In genomic region chr1:1345860-1346500, GRCh38 we compare ENCODE assay signal across 15 cellular contexts. TPM values are rescaled to one million over a fixed set of nuclear protein-coding genes. Genes with fewer than 3 reads are reported as not detected.
DNase-seq lines count a peak whose midpoint lies in the region; ATAC-seq and TF ChIP-seq lines count a peak whose summit lies in the region.
"Had no signal": no experiment of that assay in that cellular context is flagged by ENCODE, and none has a peak within 500 bp of the region (broad histone marks: within the 10 kb centered on the region; RNA-seq: fewer than 3 reads in every experiment).

No MANE protein-coding gene starts in this region.

- TF ChIP-seq POLR2A in ovary (IDR thresholded peaks at IDR 0.05) = no peak

- peaks cover 0 to 13% (median 11%) of the 10 kb centered on the region in 11 experiments; a peak in 13 of 22 replicates for H3K36me3 ChIP-seq in BLaER1 treated with 17β-estradiol and CSF1 and Interleukin-3, amounts not matched to agents 10 nM and 100 nM
- H3K36me3 ChIP-seq in parathyroid adenoma (ENCODE audit: control insufficient read depth, insufficient read depth, low read length) (no peaks in the 10 kb centered on the region), ovary (no peaks in the 10 kb centered on the region)

- H3K4me2 ChIP-seq in BLaER1 treated with 17β-estradiol and CSF1 and Interleukin-3, amounts not matched to agents 10 nM and 100 nM = peak overlapping the region; percentile 9 to 100 (median 99); a peak in 21 of 22 replicates
- H3K4me2 ChIP-seq in parathyroid adenoma (ENCODE audit: low read length) = peak overlapping the region; percentile 35

- H3K4me3 Mint-ChIP-seq in activated T-cell treated with anti-CD3 and anti-CD28 coated beads, Interleukin-2, amount 50 U/mL, for 24 hours = no peak overlapping the region
- H3K4me3 Mint-ChIP-seq: activated CD8-positive, alpha-beta T cell treated with anti-CD3 and anti-CD28 coated beads, Interleukin-2, amount 10 ng/mL, durations not matched to agents 7 days and 5 days had no signal

- H3K27me3 Mint-ChIP-seq in activated T-cell treated with anti-CD3 and anti-CD28 coated beads, Interleukin-2, amount 50 U/mL, for 24 hours = no peaks in the 10 kb centered on the region

- peaks cover 22% of the 10 kb centered on the region for H3K79me2 ChIP-seq in parathyroid adenoma

- no peak overlapping the region; a peak in 1 of 20 replicates for H3K4me3 ChIP-seq in BLaER1 treated with 17β-estradiol and CSF1 and Interleukin-3, amounts not matched to agents 10 nM and 100 nM
- H3K4me3 ChIP-seq in fibroblast of mammary gland (ENCODE audit: control insufficient read depth, low read depth, low read length) = peak overlapping the region; percentile 1
- no peak overlapping the region for H3K4me3 ChIP-seq in parathyroid adenoma (ENCODE audit: low read depth, low read length)
- H3K4me3 ChIP-seq in ovary = no peak overlapping the region

- no peak overlapping the region for H2AFZ ChIP-seq in parathyroid adenoma

- no peaks in the 10 kb centered on the region for H3K27me3 ChIP-seq in BLaER1 treated with 17β-estradiol and CSF1 and Interleukin-3, amounts not matched to agents 10 nM and 100 nM
- no peaks in the 10 kb centered on the region for H3K27me3 ChIP-seq in parathyroid adenoma (ENCODE audit: control insufficient read depth, insufficient read depth, low read length)
- H3K27me3 ChIP-seq in ovary = no peaks in the 10 kb centered on the region
- H3K27me3 ChIP-seq: heart left ventricle had no signal

- peaks cover 56 to 68% (median 66%) of the 10 kb centered on the region in 10 experiments for H3K4me1 ChIP-seq in BLaER1 treated with 17β-estradiol and CSF1 and Interleukin-3, amounts not matched to agents 10 nM and 100 nM
- H3K4me1 ChIP-seq in parathyroid adenoma (no peaks in the 10 kb centered on the region), ovary (ENCODE audit: insufficient read depth) (peaks cover 26% of the 10 kb centered on the region)

- 59 to 74% (median 70%) methylated on average over 9 to 12 of the region's 12 CpGs for WGBS in ovary, 3 donors

- no peak overlapping the region for H3K27ac Mint-ChIP-seq in activated T-cell treated with anti-CD3 and anti-CD28 coated beads, Interleukin-2, amount 50 U/mL, for 24 hours
- H3K27ac Mint-ChIP-seq: activated CD8-positive, alpha-beta T cell treated with anti-CD3 and anti-CD28 coated beads, Interleukin-2, amount 10 ng/mL, durations not matched to agents 7 days and 5 days; endodermal cell had no signal

- H3K4me1 Mint-ChIP-seq in activated T-cell treated with anti-CD3 and anti-CD28 coated beads, Interleukin-2, amount 50 U/mL, for 24 hours (ENCODE audit: low read depth) = peaks cover 30% of the 10 kb centered on the region

- H3K9ac ChIP-seq in BLaER1 treated with 17β-estradiol and CSF1 and Interleukin-3, amounts not matched to agents 10 nM and 100 nM = peak overlapping the region in 10 of 11 experiments; percentile 22 to 97 (median 68); a peak in 11 of 22 replicates
- no peak overlapping the region for H3K9ac ChIP-seq in parathyroid adenoma

- no peaks in the 10 kb centered on the region for H3K9me3 ChIP-seq in BLaER1 treated with 17β-estradiol and CSF1 and Interleukin-3, amounts not matched to agents 10 nM and 100 nM (replicated peaks in 1 of 11)
- H3K9me3 ChIP-seq in parathyroid adenoma (ENCODE audit: control insufficient read depth, low read length) (no peaks in the 10 kb centered on the region), ovary (no peaks in the 10 kb centered on the region)
- H3K9me3 ChIP-seq: heart left ventricle had no signal

- DNase-seq in RKO (ENCODE audit: low spot score) (peak; percentile 38), fibroblast of mammary gland (ENCODE audit: low read depth) (no peak), ovary (no peak), NCI-H2107 treated with DMSO at 0.1 percent for 48 hours (lab: John Stamatoyannopoulos, UW; ENCODE audit: unreplicated experiment) (no peak)
- DNase-seq in activated T-cell treated with anti-CD3 and anti-CD28 coated beads, Interleukin-2, amount 50 U/mL, for 24 hours = no peak
- DNase-seq: activated CD8-positive, alpha-beta T cell treated with anti-CD3 and anti-CD28 coated beads, Interleukin-2, amount 10 ng/mL, durations not matched to agents 7 days and 5 days; activated gamma-delta T cell treated with Interleukin-2 at 50 U/mL for 16 hours; DMS79 treated with DMSO at 0.1 percent for 48 hours; endodermal cell; heart left ventricle; NCI-H526 treated with DMSO at 0.1 percent for 48 hours; SHP77 treated with DMSO at 0.1 percent for 48 hours had no signal

- H3K27ac ChIP-seq in BLaER1 treated with 17β-estradiol and CSF1 and Interleukin-3, amounts not matched to agents 10 nM and 100 nM = peak overlapping the region in 1 of 11 experiments; percentile 31; a peak in 2 of 22 replicates
- H3K27ac ChIP-seq in parathyroid adenoma (no peak overlapping the region), ovary (peak overlapping the region in 1 of 2 donors; percentile 6)

- intact Hi-C loops in ovary (cut with DNase I) = no loop called here

- TF ChIP-seq EP300 in ovary (IDR thresholded peaks at IDR 0.05) = no peak

- H3K9me3 Mint-ChIP-seq in activated T-cell treated with anti-CD3 and anti-CD28 coated beads, Interleukin-2, amount 50 U/mL, for 24 hours = no peaks in the 10 kb centered on the region
- H3K9me3 Mint-ChIP-seq: endodermal cell had no signal

- peaks cover 65 to 78% (median 75%) of the 10 kb centered on the region in 11 experiments; a peak in 21 of 22 replicates for H4K20me1 ChIP-seq in BLaER1 treated with 17β-estradiol and CSF1 and Interleukin-3, amounts not matched to agents 10 nM and 100 nM

- peaks cover 9% of the 10 kb centered on the region for H3K36me3 Mint-ChIP-seq in activated T-cell treated with anti-CD3 and anti-CD28 coated beads, Interleukin-2, amount 50 U/mL, for 24 hours (ENCODE audit: low read depth)

- no peak for TF ChIP-seq CTCF in fibroblast of mammary gland (conservative IDR thresholded peaks at IDR 0.05; ENCODE audit: control insufficient read depth, insufficient read depth, low read depth, low read length)
- no peak for TF ChIP-seq CTCF in parathyroid adenoma (IDR thresholded peaks at IDR 0.05)
- TF ChIP-seq CTCF in ovary (IDR thresholded peaks at IDR 0.05) = no peak

- no peak for ATAC-seq in HG03095 (IDR thresholded peaks at IDR 0.05; ENCODE audit: unreplicated experiment)
- ATAC-seq: activated CD8-positive, alpha-beta T cell treated with anti-CD3 and anti-CD28 coated beads, Interleukin-2, amount 10 ng/mL, durations not matched to agents 7 days and 5 days had no signal

RNA-seq across cellular contexts. Expression of gene DVL1, which starts 3.2 kb away (rescaled TPM):
- total RNA-seq in ovary = 10 to 100 TPM; 38.0 to 85.2 (median 64.9) TPM
- 10 to 100 TPM in 1 of 2 donors, 1 to 10 TPM in 1; 2.1 to 51.2 TPM for polyA plus RNA-seq in ovary

RNA-seq across cellular contexts. Expression of gene MXRA8, which starts 12.4 kb away (rescaled TPM):
- 100 to 1,000 TPM in 5 of 7 donors, 10 to 100 TPM in 2; 63.8 to 206 (median 131) TPM for total RNA-seq in ovary
- polyA plus RNA-seq in ovary = 100 to 1,000 TPM in 1 of 2 donors, 10 to 100 TPM in 1; 40.3 to 193 TPM
- total RNA-seq: activated CD8-positive, alpha-beta T cell treated with anti-CD3 and anti-CD28 coated beads, Interleukin-2, amount 10 ng/mL, durations not matched to agents 7 days and 5 days had no signal

RNA-seq across cellular contexts. Expression of gene TAS1R3, which starts 14.9 kb away (rescaled TPM):
- total RNA-seq in ovary = under 1 TPM in 6 of 7 donors, not detected in 1; 0.07 to 0.40 (median 0.23) TPM
- polyA plus RNA-seq in ovary = under 1 TPM in 1 of 2 donors, not detected in 1; 0.24 TPM

RNA-seq across cellular contexts. Expression of gene CPTP, which starts 21.4 kb away (rescaled TPM):
- 10 to 100 TPM; 13.8 to 21.0 (median 14.8) TPM for total RNA-seq in ovary
- polyA plus RNA-seq in ovary = 10 to 100 TPM in 1 of 2 donors, 1 to 10 TPM in 1; 2.4 to 18.3 TPM

RNA-seq across cellular contexts. Expression of gene INTS11, which starts 21.5 kb away (rescaled TPM):
- total RNA-seq in ovary = 100 to 1,000 TPM; 102 to 135 (median 109) TPM
- 100 to 1,000 TPM in 1 of 2 donors, 10 to 100 TPM in 1; 72.6 to 119 TPM for polyA plus RNA-seq in ovary
